Comparison of ENCODE assay signal across 8 cellular contexts in genomic region chr1:151166506-151166956, GRCh38. TPM values are rescaled to one million over a fixed set of nuclear protein-coding genes. Genes with fewer than 3 reads are reported as not detected.
DNase-seq lines count a peak whose midpoint lies in the region; ATAC-seq, FAIRE-seq and TF ChIP-seq lines count a peak whose summit lies in the region.

No MANE protein-coding gene starts in this region.

- H3K36me3 Mint-ChIP-seq in MCF 10A (ENCODE audit: insufficient read depth, unreplicated experiment) (peaks cover 36% of the 10 kb centered on the region), type B pancreatic cell (peaks cover 19% of the 10 kb centered on the region)

- POLR2A ChIA-PET in MCF 10A (lab: Yijun Ruan, JAX) (interaction anchor here (0.6 to 4.8 kb wide), 32 partner anchors 8 to 860 kb away, joined by 3 to 91 read pairs (median 4); partner anchors contain the start of genes C1orf56, MINDY1, PI4KB and PIP5K1A), HepG2 (lab: Yijun Ruan, JAX) (interaction anchor here (1.0 to 2.8 kb wide), 6 partner anchors 14 to 67 kb away, joined by 4 to 25 read pairs (median 4); partner anchors contain the start of gene VPS72)

- H4K20me1 ChIP-seq in HepG2 (ENCODE audit: insufficient read depth, low read length), result no peaks in the 10 kb centered on the region

- no peak for TF ChIP-seq RAD21 in HepG2 (CRISPR knock-in tag; IDR thresholded peaks at IDR 0.05)

- peaks cover 25% of the 10 kb centered on the region for H3K4me1 ChIP-seq in HepG2 (ENCODE audit: insufficient read depth, low read length)

- peak overlapping the region; percentile 89 for H2AFZ ChIP-seq in HepG2 (ENCODE audit: low read length)

- CTCF ChIA-PET in MCF 10A (lab: Yijun Ruan, JAX), result interaction anchor here (0.5 to 2.4 kb wide), 8 partner anchors 21 to 596 kb away, joined by 3 to 12 read pairs (median 4); partner anchors contain the start of gene VPS72
- CTCF ChIA-PET in HepG2 (lab: Yijun Ruan, JAX; ENCODE audit: low intra/inter-chr PET ratio, low total read pairs), result no interaction called here

- peak; percentile 99 for DNase-seq in DMS 273 (lab: John Stamatoyannopoulos, UW; ENCODE audit: unreplicated experiment)
- no peak for DNase-seq in DMS 273 treated with DMSO at 0.1 percent for 48 hours (lab: John Stamatoyannopoulos, UW)
- peak; percentile 41 for DNase-seq in MV-4-11 (lab: John Stamatoyannopoulos, UW)
- peak; percentile 56 for DNase-seq in MCF 10A (ENCODE audit: unreplicated experiment)
- peak; percentile 9 for DNase-seq in HepG2 (ENCODE audit: low spot score)
- DNase-seq in type B pancreatic cell (ENCODE audit: extremely low spot score, unreplicated experiment), result no peak
- no peak for DNase-seq in hypothalamus (lab: John Stamatoyannopoulos, UW)
- no peak for DNase-seq in stimulated activated naive CD4-positive, alpha-beta T cell (lab: John Stamatoyannopoulos, UW)

- peaks cover 7% of the 10 kb centered on the region in 2 experiments; a peak in 4 of 5 replicates for H3K36me3 ChIP-seq in HepG2 (replicated peaks in 1 of 2; ENCODE audit: control insufficient read depth in 1 of 2, insufficient read depth in 2 of 2, low read length in 2 of 2)

- WGBS in HepG2 (ENCODE audit: low lambda C conversion rate), result 0% methylated on average over 14 of the region's 15 CpGs

- TF ChIP-seq POLR2A in HepG2 (IDR thresholded peaks at IDR 0.05; ENCODE audit: insufficient read depth in 1 of 2, low read depth in 2 of 2, low read length in 2 of 2), result no peak

- no peak for TF ChIP-seq CTCF in MCF 10A (IDR thresholded peaks at IDR 0.05; ENCODE audit: unreplicated experiment)
- no peak for TF ChIP-seq CTCF in HepG2 (CRISPR knock-in tag; IDR thresholded peaks at IDR 0.05)
- no peak for TF ChIP-seq CTCF in type B pancreatic cell (conservative IDR thresholded peaks at IDR 0.05)

- H3K4me2 ChIP-seq in HepG2 (ENCODE audit: low read depth, low read length), result peak overlapping the region; percentile 83

- no peak for FAIRE-seq in HepG2 (lab: Jason Lieb, UNC)

- H3K27ac Mint-ChIP-seq in MCF 10A (ENCODE audit: low read depth, unreplicated experiment) (peak overlapping the region; percentile 97), type B pancreatic cell (peak overlapping the region; percentile 98)

- no peaks in the 10 kb centered on the region for H3K9me3 ChIP-seq in HepG2 (ENCODE audit: low read length)

- peaks cover 17% of the 10 kb centered on the region for H3K79me2 ChIP-seq in HepG2 (ENCODE audit: insufficient read depth, low read length)

- ATAC-seq in HepG2, result peak; percentile 10

- in situ Hi-C loops in HepG2 (cut with HindIII; ENCODE audit: extremely low pct_ligation_motif_present, low pct_unique_long_range_greater_than_20kb), result no loop called here

- H3K4me3 Mint-ChIP-seq in MCF 10A (ENCODE audit: unreplicated experiment), result peak overlapping the region; percentile 87
- H3K4me3 Mint-ChIP-seq in type B pancreatic cell, result peak overlapping the region; percentile 97

- peak overlapping the region; percentile 66 for H3K27ac ChIP-seq in HepG2 (ENCODE audit: extremely low read length, insufficient read depth, low read length)

- TF ChIP-seq EP300 in HepG2 (IDR thresholded peaks at IDR 0.05; ENCODE audit: low read depth in 2 of 2, low read length in 2 of 2) (no peak), HepG2 (CRISPR knock-in tag; IDR thresholded peaks at IDR 0.05; ENCODE audit: borderline replicate concordance) (no peak)

- intact Hi-C loops in MCF 10A (cut with micrococcal nuclease), result no loop called here
- intact Hi-C loops in HepG2 (cut with micrococcal nuclease; ENCODE audit: unreplicated experiment), result no loop called here

- peaks cover 25% of the 10 kb centered on the region for H3K4me1 Mint-ChIP-seq in MCF 10A (ENCODE audit: insufficient read depth, unreplicated experiment)
- H3K4me1 Mint-ChIP-seq in type B pancreatic cell (ENCODE audit: unreplicated experiment), result peaks cover 26% of the 10 kb centered on the region

- peak overlapping the region; percentile 91 to 94 (median 93) for H3K4me3 ChIP-seq in HepG2 (replicated peaks in 1 of 3; ENCODE audit: insufficient read depth in 1 of 3, low read depth in 2 of 3, low read length in 3 of 3)

- H3K9me3 Mint-ChIP-seq in MCF 10A (ENCODE audit: unreplicated experiment) (no peaks in the 10 kb centered on the region), type B pancreatic cell (no peaks in the 10 kb centered on the region)

- H3K27me3 Mint-ChIP-seq in MCF 10A (ENCODE audit: insufficient read depth, unreplicated experiment) (no peaks in the 10 kb centered on the region), type B pancreatic cell (peaks cover 4% of the 10 kb centered on the region)

- peak overlapping the region; percentile 93 for H3K9ac ChIP-seq in HepG2 (ENCODE audit: insufficient read depth, low read depth, low read length)

- peaks cover 0 to 5% of the 10 kb centered on the region in 2 experiments; a peak in 2 of 5 replicates for H3K27me3 ChIP-seq in HepG2 (ENCODE audit: control insufficient read depth in 1 of 2, insufficient read depth in 2 of 2, low read length in 2 of 2)

- no TSS peak for BruUV-seq in MCF 10A (replicated peaks; lab: Mats Ljungman, UMichigan)
- no TSS peak for BruUV-seq in HepG2 (replicated peaks; lab: Mats Ljungman, UMichigan)

RNA-seq across cellular contexts. Expression of gene SCNM1, which starts 0.6 kb away (rescaled TPM):
- total RNA-seq in MCF 10A (2022) (88.5 and 93.0 TPM in 2 replicates), HepG2 (2016; rRNA removed; fragmentation: Illumina TruSeq; extraction: Trizol) (31.5 and 32.5 TPM in 2 replicates), type B pancreatic cell (ENCODE audit: low replicate concordance) (39.3 and 42.1 TPM in 2 replicates)
- 23.8 and 23.9 TPM in 2 replicates for total RNA-seq in HepG2 (2016; cell fraction: cytosol; rRNA removed; fragmentation: Illumina TruSeq; extraction: Trizol; ENCODE audit: low read depth)
- total RNA-seq in HepG2 (2016; cell fraction: insoluble cytoplasmic fraction; rRNA removed; fragmentation: Illumina TruSeq; extraction: Trizol), result 31.6 and 33.4 TPM in 2 replicates
- 17.9 and 18.4 TPM in 2 replicates for total RNA-seq in HepG2 (2016; cell fraction: membrane; rRNA removed; fragmentation: Illumina TruSeq; extraction: Trizol)
- 15.4 and 17.5 TPM in 2 replicates for total RNA-seq in HepG2 (2016; cell fraction: nucleus; rRNA removed; fragmentation: Illumina TruSeq; extraction: Trizol)
- 16.3 and 17.5 TPM in 2 replicates for polyA plus RNA-seq in HepG2 (2011; rRNA removed)
- polyA plus RNA-seq in HepG2 (2011; cell fraction: cytosol; rRNA removed), result 9.5 and 10.7 TPM in 2 replicates
- 19.4 and 25.2 TPM in 2 replicates for polyA plus RNA-seq in HepG2 (2011; cell fraction: nucleus; rRNA removed)
- 20.2 and 21.0 TPM in 2 replicates for polyA plus RNA-seq in HepG2 (2012)
- 20.0 and 20.1 TPM in 2 replicates for polyA plus RNA-seq in HepG2 (2016; cell fraction: cytosol; fragmentation: Illumina TruSeq; extraction: Trizol; ENCODE audit: low read depth)
- polyA plus RNA-seq in HepG2 (2016; cell fraction: insoluble cytoplasmic fraction; fragmentation: Illumina TruSeq; extraction: Trizol; ENCODE audit: low read depth), result 32.9 and 37.1 TPM in 2 replicates
- polyA plus RNA-seq in HepG2 (2016; cell fraction: membrane; fragmentation: Illumina TruSeq; extraction: Trizol; ENCODE audit: low read depth), result 16.4 and 19.5 TPM in 2 replicates
- 33.6 and 40.3 TPM in 2 replicates for polyA plus RNA-seq in HepG2 (2016; cell fraction: nucleus; fragmentation: Illumina TruSeq; extraction: Trizol; ENCODE audit: insufficient read depth, low read depth)
- polyA minus RNA-seq in HepG2 (2011; rRNA and poly(A)+ RNA removed; ENCODE audit: low replicate concordance), result 5.6 and 16.1 TPM in 2 replicates
- polyA minus RNA-seq in HepG2 (2011; cell fraction: cytosol; rRNA and poly(A)+ RNA removed), result 3.4 and 5.4 TPM in 2 replicates
- polyA minus RNA-seq in HepG2 (2011; cell fraction: nucleus; rRNA and poly(A)+ RNA removed), result 5.4 and 8.8 TPM in 2 replicates

RNA-seq across cellular contexts. Expression of gene LYSMD1, which starts 0.8 kb away (rescaled TPM):
- 14.4 and 22.3 TPM in 2 replicates for total RNA-seq in MCF 10A (2022)
- 3.8 TPM in 2 replicates for total RNA-seq in HepG2 (2016; rRNA removed; fragmentation: Illumina TruSeq; extraction: Trizol)
- 0.97 and 1.5 TPM in 2 replicates for total RNA-seq in HepG2 (2016; cell fraction: cytosol; rRNA removed; fragmentation: Illumina TruSeq; extraction: Trizol; ENCODE audit: low read depth)
- 4.2 and 4.6 TPM in 2 replicates for total RNA-seq in HepG2 (2016; cell fraction: insoluble cytoplasmic fraction; rRNA removed; fragmentation: Illumina TruSeq; extraction: Trizol)
- total RNA-seq in HepG2 (2016; cell fraction: membrane; rRNA removed; fragmentation: Illumina TruSeq; extraction: Trizol), result 2.6 and 2.8 TPM in 2 replicates
- total RNA-seq in HepG2 (2016; cell fraction: nucleus; rRNA removed; fragmentation: Illumina TruSeq; extraction: Trizol), result 1.9 and 3.5 TPM in 2 replicates
- polyA plus RNA-seq in HepG2 (2011; rRNA removed), result 4.6 and 4.8 TPM in 2 replicates
- 4.2 and 4.4 TPM in 2 replicates for polyA plus RNA-seq in HepG2 (2011; cell fraction: cytosol; rRNA removed)
- 4.2 and 5.0 TPM in 2 replicates for polyA plus RNA-seq in HepG2 (2011; cell fraction: nucleus; rRNA removed)
- polyA plus RNA-seq in HepG2 (2012), result 4.3 and 6.0 TPM in 2 replicates
- polyA plus RNA-seq in HepG2 (2016; cell fraction: cytosol; fragmentation: Illumina TruSeq; extraction: Trizol; ENCODE audit: low read depth), result 0.29 and 0.60 TPM in 2 replicates
- polyA plus RNA-seq in HepG2 (2016; cell fraction: insoluble cytoplasmic fraction; fragmentation: Illumina TruSeq; extraction: Trizol; ENCODE audit: low read depth), result 4.1 and 6.6 TPM in 2 replicates
- polyA plus RNA-seq in HepG2 (2016; cell fraction: membrane; fragmentation: Illumina TruSeq; extraction: Trizol; ENCODE audit: low read depth), result 1.2 and 1.4 TPM in 2 replicates
- 3.3 and 4.5 TPM in 2 replicates for polyA plus RNA-seq in HepG2 (2016; cell fraction: nucleus; fragmentation: Illumina TruSeq; extraction: Trizol; ENCODE audit: insufficient read depth, low read depth)
- 6.4 and 8.2 TPM in 2 replicates for polyA minus RNA-seq in HepG2 (2011; rRNA and poly(A)+ RNA removed; ENCODE audit: low replicate concordance)
- polyA minus RNA-seq in HepG2 (2011; cell fraction: cytosol; rRNA and poly(A)+ RNA removed), result 4.5 and 7.3 TPM in 2 replicates
- polyA minus RNA-seq in HepG2 (2011; cell fraction: nucleus; rRNA and poly(A)+ RNA removed), result 8.2 and 9.5 TPM in 2 replicates
- 8.9 and 12.3 TPM in 2 replicates for total RNA-seq in type B pancreatic cell (ENCODE audit: low replicate concordance)

RNA-seq across cellular contexts. Expression of gene TMOD4, which starts 9.2 kb away (rescaled TPM):
- total RNA-seq in MCF 10A (2022) (1.1 TPM in 1 of 2 replicates, not detected in the other), HepG2 (2016; rRNA removed; fragmentation: Illumina TruSeq; extraction: Trizol) (not detected in 2 replicates), type B pancreatic cell (ENCODE audit: low replicate concordance) (1.9 TPM in 2 replicates)
- 0.62 TPM in 1 of 2 replicates, not detected in the other for total RNA-seq in HepG2 (2016; cell fraction: cytosol; rRNA removed; fragmentation: Illumina TruSeq; extraction: Trizol; ENCODE audit: low read depth)
- 0.39 TPM in 1 of 2 replicates, not detected in the other for total RNA-seq in HepG2 (2016; cell fraction: insoluble cytoplasmic fraction; rRNA removed; fragmentation: Illumina TruSeq; extraction: Trizol)
- total RNA-seq in HepG2 (2016; cell fraction: membrane; rRNA removed; fragmentation: Illumina TruSeq; extraction: Trizol), result not detected in 2 replicates
- not detected in 2 replicates for total RNA-seq in HepG2 (2016; cell fraction: nucleus; rRNA removed; fragmentation: Illumina TruSeq; extraction: Trizol)
- polyA plus RNA-seq in HepG2 (2011; rRNA removed), result 0.61 and 0.66 TPM in 2 replicates
- polyA plus RNA-seq in HepG2 (2011; cell fraction: cytosol; rRNA removed), result 0.09 and 0.12 TPM in 2 replicates
- polyA plus RNA-seq in HepG2 (2011; cell fraction: nucleus; rRNA removed), result 0.37 TPM in 1 of 2 replicates, not detected in the other
- polyA plus RNA-seq in HepG2 (2012), result 0.31 TPM in 1 of 2 replicates, not detected in the other
- polyA plus RNA-seq in HepG2 (2016; cell fraction: cytosol; fragmentation: Illumina TruSeq; extraction: Trizol; ENCODE audit: low read depth), result not detected in 2 replicates
- not detected in 2 replicates for polyA plus RNA-seq in HepG2 (2016; cell fraction: insoluble cytoplasmic fraction; fragmentation: Illumina TruSeq; extraction: Trizol; ENCODE audit: low read depth)
- polyA plus RNA-seq in HepG2 (2016; cell fraction: membrane; fragmentation: Illumina TruSeq; extraction: Trizol; ENCODE audit: low read depth), result not detected in 2 replicates
- polyA plus RNA-seq in HepG2 (2016; cell fraction: nucleus; fragmentation: Illumina TruSeq; extraction: Trizol; ENCODE audit: insufficient read depth, low read depth), result not detected in 2 replicates
- not detected in 2 replicates for polyA minus RNA-seq in HepG2 (2011; rRNA and poly(A)+ RNA removed; ENCODE audit: low replicate concordance)
- not detected in 2 replicates for polyA minus RNA-seq in HepG2 (2011; cell fraction: cytosol; rRNA and poly(A)+ RNA removed)
- polyA minus RNA-seq in HepG2 (2011; cell fraction: nucleus; rRNA and poly(A)+ RNA removed), result not detected in 2 replicates

RNA-seq across cellular contexts. Expression of gene TNFAIP8L2, which starts 10.1 kb away (rescaled TPM):
- not detected in 2 replicates for total RNA-seq in MCF 10A (2022)
- total RNA-seq in HepG2 (2016; rRNA removed; fragmentation: Illumina TruSeq; extraction: Trizol), result not detected in 2 replicates
- not detected in 2 replicates for total RNA-seq in HepG2 (2016; cell fraction: cytosol; rRNA removed; fragmentation: Illumina TruSeq; extraction: Trizol; ENCODE audit: low read depth)
- total RNA-seq in HepG2 (2016; cell fraction: insoluble cytoplasmic fraction; rRNA removed; fragmentation: Illumina TruSeq; extraction: Trizol), result not detected in 2 replicates
- total RNA-seq in HepG2 (2016; cell fraction: membrane; rRNA removed; fragmentation: Illumina TruSeq; extraction: Trizol), result not detected in 2 replicates
- total RNA-seq in HepG2 (2016; cell fraction: nucleus; rRNA removed; fragmentation: Illumina TruSeq; extraction: Trizol), result not detected in 2 replicates
- polyA plus RNA-seq in HepG2 (2011; rRNA removed), result not detected in 2 replicates
- not detected in 2 replicates for polyA plus RNA-seq in HepG2 (2011; cell fraction: cytosol; rRNA removed)
- polyA plus RNA-seq in HepG2 (2011; cell fraction: nucleus; rRNA removed), result not detected in 2 replicates
- 0.12 and 0.27 TPM in 2 replicates for polyA plus RNA-seq in HepG2 (2012)
- polyA plus RNA-seq in HepG2 (2016; cell fraction: cytosol; fragmentation: Illumina TruSeq; extraction: Trizol; ENCODE audit: low read depth), result not detected in 2 replicates
- not detected in 2 replicates for polyA plus RNA-seq in HepG2 (2016; cell fraction: insoluble cytoplasmic fraction; fragmentation: Illumina TruSeq; extraction: Trizol; ENCODE audit: low read depth)
- not detected in 2 replicates for polyA plus RNA-seq in HepG2 (2016; cell fraction: membrane; fragmentation: Illumina TruSeq; extraction: Trizol; ENCODE audit: low read depth)
- polyA plus RNA-seq in HepG2 (2016; cell fraction: nucleus; fragmentation: Illumina TruSeq; extraction: Trizol; ENCODE audit: insufficient read depth, low read depth), result not detected in 2 replicates
- not detected in 2 replicates for polyA minus RNA-seq in HepG2 (2011; rRNA and poly(A)+ RNA removed; ENCODE audit: low replicate concordance)
- polyA minus RNA-seq in HepG2 (2011; cell fraction: cytosol; rRNA and poly(A)+ RNA removed), result not detected in 2 replicates
- polyA minus RNA-seq in HepG2 (2011; cell fraction: nucleus; rRNA and poly(A)+ RNA removed), result not detected in 2 replicates
- not detected in 2 replicates for total RNA-seq in type B pancreatic cell (ENCODE audit: low replicate concordance)

RNA-seq across cellular contexts. Expression of gene SEMA6C, which starts 20.1 kb away (rescaled TPM):
- 2.3 and 9.5 TPM in 2 replicates for total RNA-seq in MCF 10A (2022)
- total RNA-seq in HepG2 (2016; rRNA removed; fragmentation: Illumina TruSeq; extraction: Trizol), result 0.80 and 1.4 TPM in 2 replicates
- 0.18 and 0.91 TPM in 2 replicates for total RNA-seq in HepG2 (2016; cell fraction: cytosol; rRNA removed; fragmentation: Illumina TruSeq; extraction: Trizol; ENCODE audit: low read depth)
- 0.36 and 1.7 TPM in 2 replicates for total RNA-seq in HepG2 (2016; cell fraction: insoluble cytoplasmic fraction; rRNA removed; fragmentation: Illumina TruSeq; extraction: Trizol)
- 0.90 and 1.2 TPM in 2 replicates for total RNA-seq in HepG2 (2016; cell fraction: membrane; rRNA removed; fragmentation: Illumina TruSeq; extraction: Trizol)
- total RNA-seq in HepG2 (2016; cell fraction: nucleus; rRNA removed; fragmentation: Illumina TruSeq; extraction: Trizol), result 1.4 and 2.4 TPM in 2 replicates
- polyA plus RNA-seq in HepG2 (2011; rRNA removed), result 2.9 and 4.2 TPM in 2 replicates
- 2.1 and 2.4 TPM in 2 replicates for polyA plus RNA-seq in HepG2 (2011; cell fraction: cytosol; rRNA removed)
- polyA plus RNA-seq in HepG2 (2011; cell fraction: nucleus; rRNA removed), result 26.7 and 30.1 TPM in 2 replicates
- 3.9 and 7.8 TPM in 2 replicates for polyA plus RNA-seq in HepG2 (2012)
- polyA plus RNA-seq in HepG2 (2016; cell fraction: cytosol; fragmentation: Illumina TruSeq; extraction: Trizol; ENCODE audit: low read depth), result 0.38 and 0.52 TPM in 2 replicates
- 0.48 and 0.49 TPM in 2 replicates for polyA plus RNA-seq in HepG2 (2016; cell fraction: insoluble cytoplasmic fraction; fragmentation: Illumina TruSeq; extraction: Trizol; ENCODE audit: low read depth)
- polyA plus RNA-seq in HepG2 (2016; cell fraction: membrane; fragmentation: Illumina TruSeq; extraction: Trizol; ENCODE audit: low read depth), result 0.21 and 0.29 TPM in 2 replicates
- 9.7 and 11.7 TPM in 2 replicates for polyA plus RNA-seq in HepG2 (2016; cell fraction: nucleus; fragmentation: Illumina TruSeq; extraction: Trizol; ENCODE audit: insufficient read depth, low read depth)
- polyA minus RNA-seq in HepG2 (2011; rRNA and poly(A)+ RNA removed; ENCODE audit: low replicate concordance), result 5.1 and 8.8 TPM in 2 replicates
- 2.0 and 2.4 TPM in 2 replicates for polyA minus RNA-seq in HepG2 (2011; cell fraction: cytosol; rRNA and poly(A)+ RNA removed)
- 6.8 and 8.5 TPM in 2 replicates for polyA minus RNA-seq in HepG2 (2011; cell fraction: nucleus; rRNA and poly(A)+ RNA removed)
- total RNA-seq in type B pancreatic cell (ENCODE audit: low replicate concordance), result 10.6 and 37.1 TPM in 2 replicates

Comparison
In these comparisons a context has a peak if more than half of its experiments do, and no peak if none do; other contexts are left out.
1. DNase-seq: peak in DMS 273 (single experiment), MV-4-11 (single experiment), MCF 10A (single experiment) and HepG2 (single experiment); none in DMS 273 treated with DMSO at 0.1 percent for 48 hours (single experiment), type B pancreatic cell (single experiment), hypothalamus (0 of 51) and stimulated activated naive CD4-positive, alpha-beta T cell (0 of 6).